In the genomic region with DNA sequence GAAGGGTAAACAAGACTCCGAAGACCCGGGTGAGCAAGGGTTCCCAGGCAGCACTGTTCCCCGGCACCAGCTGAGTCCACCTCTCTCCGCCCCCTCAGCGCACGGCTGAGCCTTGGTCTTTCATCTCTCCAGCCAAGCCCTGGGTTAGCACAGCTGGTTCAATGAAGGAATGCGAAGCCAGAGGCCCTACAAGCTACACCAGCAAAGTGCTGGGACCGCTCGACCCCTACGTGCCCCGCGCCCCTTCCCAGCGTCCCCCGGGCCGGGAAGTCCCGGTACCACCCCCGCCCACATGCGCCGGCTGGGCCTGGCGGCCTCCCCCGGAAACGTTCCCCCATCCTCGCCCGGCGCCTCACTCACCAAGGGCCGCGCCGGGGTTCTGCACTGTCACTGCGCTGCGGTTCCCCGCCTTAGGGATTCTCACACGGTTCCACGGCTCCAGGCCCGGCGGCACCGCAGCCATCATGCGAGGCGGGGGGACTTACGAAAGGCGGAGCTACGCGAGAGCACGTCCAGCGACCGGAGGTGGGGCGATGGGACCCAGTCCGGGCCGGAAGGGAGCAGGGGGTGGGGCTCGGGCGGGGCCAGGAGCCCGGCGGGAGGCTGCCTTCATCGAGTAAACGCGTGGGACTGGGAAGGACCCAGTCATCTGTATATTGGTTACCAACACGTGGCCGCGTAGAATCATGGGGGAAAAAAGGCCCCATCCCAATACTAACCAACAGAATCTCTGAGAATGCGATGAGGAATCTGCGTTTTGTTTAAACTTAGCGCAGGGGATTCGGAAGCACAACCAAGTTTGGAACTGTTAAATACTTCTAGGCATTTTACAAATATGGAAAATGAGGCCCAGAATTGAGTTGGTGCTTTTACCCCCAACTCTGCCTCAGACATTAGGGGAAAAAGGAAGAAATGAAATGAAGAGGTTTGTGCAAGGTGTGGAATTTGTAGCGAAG, we compare ENCODE assay signal across 1 cellular context.
TF ChIP-seq lines count a peak whose summit lies in the region.

No MANE protein-coding gene starts in this region.

TF ChIP-seq in HCT116, 20 proteins besides CTCF, POLR2A, EP300 and RAD21 (continued from another document):
- TF ChIP-seq, protein P1, sequence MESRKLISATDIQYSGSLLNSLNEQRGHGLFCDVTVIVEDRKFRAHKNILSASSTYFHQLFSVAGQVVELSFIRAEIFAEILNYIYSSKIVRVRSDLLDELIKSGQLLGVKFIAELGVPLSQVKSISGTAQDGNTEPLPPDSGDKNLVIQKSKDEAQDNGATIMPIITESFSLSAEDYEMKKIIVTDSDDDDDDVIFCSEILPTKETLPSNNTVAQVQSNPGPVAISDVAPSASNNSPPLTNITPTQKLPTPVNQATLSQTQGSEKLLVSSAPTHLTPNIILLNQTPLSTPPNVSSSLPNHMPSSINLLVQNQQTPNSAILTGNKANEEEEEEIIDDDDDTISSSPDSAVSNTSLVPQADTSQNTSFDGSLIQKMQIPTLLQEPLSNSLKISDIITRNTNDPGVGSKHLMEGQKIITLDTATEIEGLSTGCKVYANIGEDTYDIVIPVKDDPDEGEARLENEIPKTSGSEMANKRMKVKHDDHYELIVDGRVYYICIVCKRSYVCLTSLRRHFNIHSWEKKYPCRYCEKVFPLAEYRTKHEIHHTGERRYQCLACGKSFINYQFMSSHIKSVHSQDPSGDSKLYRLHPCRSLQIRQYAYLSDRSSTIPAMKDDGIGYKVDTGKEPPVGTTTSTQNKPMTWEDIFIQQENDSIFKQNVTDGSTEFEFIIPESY (IDR thresholded peaks at IDR 0.05; ENCODE audit: extremely low read depth, insufficient replicate concordance, low read length), result no peak
- TF ChIP-seq FOSL1 (IDR thresholded peaks at IDR 0.05; ENCODE audit: low read depth) (no peak), JUND (IDR thresholded peaks at IDR 0.05) (no peak), ELF1 (IDR thresholded peaks at IDR 0.05; ENCODE audit: borderline replicate concordance, low read depth) (peak; percentile 45; the same call in 1 of the 2 replicates), YY1 (IDR thresholded peaks at IDR 0.05; ENCODE audit: extremely low read depth, insufficient replicate concordance, low read depth, low read length) (peak; percentile 86), ATF3 (IDR thresholded peaks at IDR 0.05) (no peak), ZNF274 (IDR thresholded peaks at IDR 0.05; ENCODE audit: low read depth, low read length) (no peak), EGR1 (IDR thresholded peaks at IDR 0.05; ENCODE audit: low read depth) (peak; percentile 86), EZH2 (IDR thresholded peaks at IDR 0.05) (no peak), SIN3A (IDR thresholded peaks at IDR 0.05; ENCODE audit: low read depth) (peak; percentile 80), SRF (IDR thresholded peaks at IDR 0.05; ENCODE audit: low read depth) (no peak), CBX3 (IDR thresholded peaks at IDR 0.05; ENCODE audit: low read depth) (0 out of 2 replicates have a peak, but pooled peaks have one; percentile 73), TCF7L2 (IDR thresholded peaks at IDR 0.05; ENCODE audit: borderline replicate concordance, extremely low read depth, insufficient read depth, insufficient read length) (no peak), CEBPB (IDR thresholded peaks at IDR 0.05; ENCODE audit: low read depth) (no peak; the same call in 1 of the 2 replicates), ZFX (IDR thresholded peaks at IDR 0.05) (peak; percentile 89), EZH2phosphoT487 (IDR thresholded peaks at IDR 0.05; ENCODE audit: borderline replicate concordance) (no peak)
- TF ChIP-seq, protein P2, sequence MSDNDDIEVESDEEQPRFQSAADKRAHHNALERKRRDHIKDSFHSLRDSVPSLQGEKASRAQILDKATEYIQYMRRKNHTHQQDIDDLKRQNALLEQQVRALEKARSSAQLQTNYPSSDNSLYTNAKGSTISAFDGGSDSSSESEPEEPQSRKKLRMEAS (IDR thresholded peaks at IDR 0.05), result peak; percentile 97
